Comparison of ENCODE assay signal across 8 cellular contexts in genomic region chr4:26583865-26584652, GRCh38. TPM values are rescaled to one million over a fixed set of nuclear protein-coding genes. Genes with fewer than 3 reads are reported as not detected.
DNase-seq lines count a peak whose midpoint lies in the region; ATAC-seq and TF ChIP-seq lines count a peak whose summit lies in the region.

Gene TBC1D19 (plus strand): TSS chr4:26584084. CDS start chr4:26584194, 110 bp downstream.

- H3K4me1 ChIP-seq in PC-9 (replicated peaks; ENCODE audit: insufficient read depth) (peaks cover 6% of the 10 kb centered on the region; the same call in 1 of the 2 replicates), esophagus squamous epithelium (peaks cover 6 to 23% (median 10%) of the 10 kb centered on the region in 3 donors)

- peaks cover 6% of the 10 kb centered on the region; the same call in 1 of the 2 replicates for H3F3A ChIP-seq in PC-9 (ENCODE audit: insufficient read depth, low read depth)

- WGBS in esophagus squamous epithelium, 2 donors = 0 to 1% methylated on average over 14 to 15 of the region's 39 CpGs

- H3K4me3 ChIP-seq in PC-9 (peak within 1 kb of the TSS; percentile 79), esophagus squamous epithelium (peak within 1 kb of the TSS; percentile 68 to 90 (median 78))

- no peaks in the 10 kb centered on the region for H4K20me1 ChIP-seq in PC-9 (ENCODE audit: insufficient read depth)

- TF ChIP-seq POLR2A in esophagus squamous epithelium (IDR thresholded peaks at IDR 0.05) = peak in 1 of 4 donors; percentile 34

- ATAC-seq in GM21723 (IDR thresholded peaks at IDR 0.05; ENCODE audit: unreplicated experiment) = peak; percentile 100

- H3K27ac ChIP-seq in PC-9 (peak within 1 kb of the TSS; percentile 48), esophagus squamous epithelium (peak within 1 kb of the TSS; percentile 75 to 85 (median 83))

- H3K9me2 ChIP-seq in PC-9 (ENCODE audit: insufficient read depth) = no peaks in the 10 kb centered on the region

- peaks cover 10% of the 10 kb centered on the region; the same call in 1 of the 2 replicates for H3K79me2 ChIP-seq in PC-9 (ENCODE audit: low read depth)

- H3K27me3 ChIP-seq in PC-9 (ENCODE audit: insufficient read depth, low read depth) (no peaks in the 10 kb centered on the region), esophagus squamous epithelium (no peaks in the 10 kb centered on the region)

- intact Hi-C loops in PC-9 (cut with micrococcal nuclease; ENCODE audit: unreplicated experiment) = loop anchor here (10.0 kb wide), 1 partner anchor 281 kb away; the partner anchor contains the start of gene STIM2
- intact Hi-C loops in esophagus squamous epithelium (cut with DNase I) = no loop called here

- in situ Hi-C loops in KBM-7 (cut with MboI; ENCODE audit: low pct_unique_long_range_greater_than_20kb, low sequenced_read_pairs) = no loop called here

- H2AFZ ChIP-seq in PC-9 = peak within 1 kb of the TSS; percentile 91

- H3K9me3 ChIP-seq in PC-9 (ENCODE audit: insufficient read depth, low read depth) = no peaks in the 10 kb centered on the region
- H3K9me3 ChIP-seq in esophagus squamous epithelium = no peaks in the 10 kb centered on the region

- BruUV-seq in PC-9 (replicated peaks; lab: Mats Ljungman, UMichigan) = TSS peak; percentile 55

- H3K36me3 ChIP-seq in PC-9 (ENCODE audit: low read depth) (no peaks in the 10 kb centered on the region), esophagus squamous epithelium (no peaks in the 10 kb centered on the region)

- H3K4me2 ChIP-seq in PC-9 = peak within 1 kb of the TSS; percentile 84

- CTCF ChIA-PET in PC-9 (lab: Charles Lee) = interaction anchor here (0.6 to 0.7 kb wide), 3 partner anchors 16 to 126 kb away, joined by 3 to 7 read pairs (median 4); no protein-coding TSS in a partner anchor

- DNase-seq in DMS53 treated with DMSO at 0.1 percent for 48 hours (lab: John Stamatoyannopoulos, UW; ENCODE audit: unreplicated experiment) (peak; percentile 95), KBM-7 (peak; percentile 92), PC-9 (peak; percentile 79 to 88), esophagus squamous epithelium (lab: John Stamatoyannopoulos, UW) (peak; percentile 51), myocyte (ENCODE audit: low read depth) (peak; percentile 94)
- peak; percentile 94 to 95 for DNase-seq in activated T-cell treated with anti-CD3 and anti-CD28 coated beads, Interleukin-2, amount 50 U/mL, for 48 hours
- peak; percentile 72 to 83 for DNase-seq in stimulated activated CD8-positive, alpha-beta memory T cell treated with anti-CD3 and anti-CD28 coated beads, Interleukin-7, amount 100 ng/mL, for 48 hours (ENCODE audit: extremely low read depth in 1 of 2, low read depth in 1 of 2)

- POLR2A ChIA-PET in PC-9 (lab: Charles Lee; ENCODE audit: unreplicated experiment) = interaction anchor here (0.6 to 1.4 kb wide), 2 partner anchors 15 to 154 kb away, joined by 5 to 6 read pairs; no protein-coding TSS in a partner anchor

- no peak for TF ChIP-seq CTCF in PC-9 (conservative IDR thresholded peaks at IDR 0.05)
- peak in 1 of 6 experiments; percentile 33 for TF ChIP-seq CTCF in esophagus squamous epithelium (IDR thresholded peaks at IDR 0.05)

RNA-seq across cellular contexts. Expression of gene TBC1D19, which starts in this region (rescaled TPM):
- total RNA-seq in PC-9 (2021) (12.6 and 12.8 TPM in 2 replicates), esophagus squamous epithelium (1 to 10 TPM; 3.9 to 9.8 (median 5.3) TPM), myocyte (60.7 and 69.9 TPM in 2 replicates)
- 18.1 TPM for polyA plus RNA-seq in myocyte (2012)

Comparison
In these comparisons a context has a peak if more than half of its experiments do, and no peak if none do; other contexts are left out.
1. Peak in every context shown above with its lines: DNase-seq, ATAC-seq, H3K4me3 ChIP-seq and H3K27ac ChIP-seq.